ENCODE assay signal across 30 cellular contexts in the genomic region with DNA sequence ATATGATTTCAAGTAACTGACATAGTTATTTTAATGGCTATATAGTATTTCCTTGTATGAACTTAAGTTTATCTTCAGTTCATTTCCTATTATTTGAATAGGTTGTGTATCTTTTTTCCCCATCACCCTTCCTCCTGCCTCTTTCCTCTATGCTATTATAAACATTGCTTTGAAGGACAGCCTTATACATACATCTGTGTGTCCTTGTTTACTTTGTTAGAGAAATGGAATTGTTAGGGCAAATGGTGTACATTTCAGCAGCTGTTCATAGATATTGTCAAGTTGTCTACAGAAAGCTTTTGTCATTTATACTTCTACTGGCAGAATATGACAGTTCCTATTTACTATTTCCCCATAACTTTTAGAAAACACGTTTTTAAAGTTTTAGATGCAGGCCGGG.
"Had no signal": no experiment of that assay in that cellular context is flagged by ENCODE, and none has a peak within 500 bp of the region (broad histone marks: within the 10 kb centered on the region; RNA-seq: fewer than 3 reads in every experiment).

No MANE protein-coding gene starts in this region.

- ATAC-seq: activated CD4-positive, alpha-beta T cell treated with anti-CD3 and anti-CD28 coated beads for 36 hours; activated naive CD8-positive, alpha-beta T cell treated with anti-CD3 and anti-CD28 coated beads, Interleukin-2, amount 50 U/mL, for 24 hours; activated T-cell treated with anti-CD3 and anti-CD28 coated beads, Interleukin-2, amount 50 U/mL, for 72 hours; body of pancreas; effector memory CD8-positive, alpha-beta T cell had no signal

- H3K4me3 ChIP-seq: adrenal gland, body of pancreas had no signal

- DNase-seq: activated CD4-positive, alpha-beta memory T cell treated with anti-CD3 and anti-CD28 coated beads, Interleukin-2, amount 10 ng/mL, durations not matched to agents 7 days and 5 days; activated CD4-positive, alpha-beta T cell treated with anti-CD3 and anti-CD28 coated beads for 36 hours; activated CD4-positive, alpha-beta T cell treated with anti-CD3 and anti-CD28 coated beads, Interleukin-2, amount 10 ng/mL, durations not matched to agents 7 days and 5 days; activated CD4-positive, alpha-beta T cell treated with anti-CD3 and anti-CD28 coated beads, Interleukin-2, amount 50 U/mL, for 4 hours; activated CD4-positive, CD25-positive, alpha-beta regulatory T cell; activated CD4-positive, CD25-positive, alpha-beta regulatory T cell treated with anti-CD3 and anti-CD28 coated beads, Interleukin-2, amount 50 U/mL, for 72 hours; activated CD8-positive, alpha-beta memory T cell treated with anti-CD3 and anti-CD28 coated beads, Interleukin-2, amount 50 U/mL, for 48 hours; activated gamma-delta T cell; activated naive CD4-positive, alpha-beta T cell treated with anti-CD3 and anti-CD28 coated beads, Interleukin-2, amount 50 U/mL, for 16 hours; activated naive CD4-positive, alpha-beta T cell treated with Interleukin-2 at 50 U/mL for 16 hours; activated naive CD8-positive, alpha-beta T cell treated with anti-CD3 and anti-CD28 coated beads for 36 hours; activated naive CD8-positive, alpha-beta T cell treated with anti-CD3 and anti-CD28 coated beads, Interleukin-2, amount 50 U/mL, for 24 hours; activated T-cell treated with anti-CD3 and anti-CD28 coated beads for 4 hours; activated T-cell treated with anti-CD3 and anti-CD28 coated beads, Interleukin-2, amount 50 U/mL, for 24 hours; activated T-cell treated with anti-CD3 and anti-CD28 coated beads, Interleukin-2, amount 50 U/mL, for 72 hours; adrenal gland; amygdala; aorta; body of pancreas; caudate nucleus; cortex of kidney; dermis blood vessel endothelial cell; effector CD4-positive, alpha-beta T cell; effector memory CD8-positive, alpha-beta T cell; foreskin fibroblast; head of caudate nucleus; T-helper 2 cell had no signal

- H3K27me3 ChIP-seq: adrenal gland, body of pancreas had no signal

- FAIRE-seq: colon, frontal cortex had no signal

- H3K27ac ChIP-seq: adrenal gland, body of pancreas, epithelial cell of prostate had no signal

- H3K9me3 ChIP-seq: adrenal gland, body of pancreas had no signal

- H3K36me3 ChIP-seq: adrenal gland had no signal
